Comparison of ENCODE assay signal across 19 cellular contexts in genomic region chr3:157247391-157247790, GRCh38.
A peak's percentile ranks its signal among the peaks of the same experiment; 100 is the strongest.
DNase-seq lines count a peak whose midpoint lies in the region; ATAC-seq and TF ChIP-seq lines count a peak whose summit lies in the region.
"Had no signal": no experiment of that assay in that cellular context is flagged by ENCODE, and none has a peak within 500 bp of the region (broad histone marks: within the 10 kb centered on the region; RNA-seq: fewer than 3 reads in every experiment).

No MANE protein-coding gene starts in this region.

- H3K4me1 ChIP-seq in KMS-11 (ENCODE audit: low read depth, poor library complexity, severe bottlenecking) (peaks cover 27% of the 10 kb centered on the region), sigmoid colon (peaks cover 4 to 28% (median 24%) of the 10 kb centered on the region in 4 donors)

- H3K27me3 Mint-ChIP-seq in activated T-helper 17 cell treated with anti-CD3 and anti-CD28 coated beads, Interleukin-2, amount 50 U/mL, for 72 hours: no peaks in the 10 kb centered on the region
- H3K27me3 Mint-ChIP-seq: activated B cell treated with CpG ODN at 0.5 μM for 24 hours had no signal

- no peak for TF ChIP-seq EP300 in sigmoid colon (IDR thresholded peaks at IDR 0.05)

- no peaks in the 10 kb centered on the region for H3K9me3 ChIP-seq in sigmoid colon
- H3K9me3 ChIP-seq: pancreas had no signal

- WGBS in sigmoid colon, 2 donors: 85 to 97% methylated on average over 1 of the region's 1 CpG

- no peak for ATAC-seq in activated T-helper 17 cell treated with anti-CD3 and anti-CD28 coated beads, Interleukin-2, amount 50 U/mL, for 72 hours (replicated peaks)
- no peak for ATAC-seq in GM21381 (IDR thresholded peaks at IDR 0.05; ENCODE audit: unreplicated experiment)
- ATAC-seq: esophagus mucosa, pancreas had no signal

- no peak overlapping the region for H3K4me3 ChIP-seq in KMS-11 (IDR thresholded peaks at IDR 0.05; ENCODE audit: insufficient read depth, low read depth, low read length)
- H3K4me3 ChIP-seq in fibroblast of pulmonary artery (replicated peaks; ENCODE audit: low read depth, low read length): no peak overlapping the region
- no peak overlapping the region for H3K4me3 ChIP-seq in sigmoid colon
- H3K4me3 ChIP-seq: pancreas had no signal

- H3K4me2 ChIP-seq in KMS-11: no peak overlapping the region

- no peak overlapping the region for H3K27ac Mint-ChIP-seq in activated T-helper 17 cell treated with anti-CD3 and anti-CD28 coated beads, Interleukin-2, amount 50 U/mL, for 72 hours
- H3K27ac Mint-ChIP-seq: activated B cell treated with CpG ODN at 0.5 μM for 24 hours had no signal

- no peaks in the 10 kb centered on the region for H3K79me2 ChIP-seq in KMS-11 (ENCODE audit: insufficient read depth, low read depth)

- TF ChIP-seq CTCF in KMS-11 (conservative IDR thresholded peaks at IDR 0.05; ENCODE audit: low read depth, low read length) (no peak), fibroblast of pulmonary artery (IDR thresholded peaks at IDR 0.05; ENCODE audit: low read length, missing control alignments) (no peak), sigmoid colon (IDR thresholded peaks at IDR 0.05) (no peak)

- H3K36me3 ChIP-seq in KMS-11 (ENCODE audit: insufficient read depth): no peaks in the 10 kb centered on the region
- H3K36me3 ChIP-seq in sigmoid colon: no peaks in the 10 kb centered on the region
- H3K36me3 ChIP-seq: pancreas had no signal

- intact Hi-C loops in sigmoid colon (cut with DNase I): no loop called here

- DNase-seq in fibroblast of pulmonary artery (ENCODE audit: low read depth) (peak; percentile 45), sigmoid colon (no peak), SHP77 (lab: John Stamatoyannopoulos, UW) (no peak)
- DNase-seq: activated B cell treated with CpG ODN at 0.5 μM for 24 hours; activated CD8-positive, alpha-beta memory T cell treated with anti-CD3 and anti-CD28 coated beads for 24 hours; cortex of kidney; GF-D8; GOT3; NCI-H1092 treated with DMSO at 0.1 percent for 48 hours; NCI-H2081 treated with DMSO at 0.1 percent for 48 hours; NCI-H524; pancreas; T-helper 2 cell; trophoblast cell had no signal

- H4K20me1 ChIP-seq in KMS-11 (ENCODE audit: insufficient read depth): no peaks in the 10 kb centered on the region

- H3K4me3 Mint-ChIP-seq in activated T-helper 17 cell treated with anti-CD3 and anti-CD28 coated beads, Interleukin-2, amount 50 U/mL, for 72 hours: no peak overlapping the region
- H3K4me3 Mint-ChIP-seq: activated B cell treated with CpG ODN at 0.5 μM for 24 hours had no signal

- H3K27ac ChIP-seq in KMS-11: no peak overlapping the region
- peak overlapping the region; percentile 74 for H3K27ac ChIP-seq in angular gyrus (ENCODE audit: low read depth, low read length)
- peak overlapping the region; percentile 64 to 71 (median 70) for H3K27ac ChIP-seq in sigmoid colon

- 0 out of 2 replicates have a peak overlapping the region, but pooled peaks have one; percentile 1 for H2AFZ ChIP-seq in KMS-11 (ENCODE audit: low read depth)

- H3K27me3 ChIP-seq in KMS-11 (ENCODE audit: insufficient read depth, low read depth): no peaks in the 10 kb centered on the region
- H3K27me3 ChIP-seq in sigmoid colon: no peaks in the 10 kb centered on the region
- H3K27me3 ChIP-seq: pancreas had no signal

- H3K4me1 Mint-ChIP-seq in activated T-helper 17 cell treated with anti-CD3 and anti-CD28 coated beads, Interleukin-2, amount 50 U/mL, for 72 hours: no peaks in the 10 kb centered on the region

- H3K9ac ChIP-seq in KMS-11: no peak overlapping the region

- H3K36me3 Mint-ChIP-seq in activated T-helper 17 cell treated with anti-CD3 and anti-CD28 coated beads, Interleukin-2, amount 50 U/mL, for 72 hours (ENCODE audit: low read depth): no peaks in the 10 kb centered on the region

- H3K9me3 Mint-ChIP-seq in activated T-helper 17 cell treated with anti-CD3 and anti-CD28 coated beads, Interleukin-2, amount 50 U/mL, for 72 hours: no peaks in the 10 kb centered on the region
- H3K9me3 Mint-ChIP-seq: activated B cell treated with CpG ODN at 0.5 μM for 24 hours had no signal

- no peak for TF ChIP-seq POLR2A in sigmoid colon (IDR thresholded peaks at IDR 0.05)
